In the genomic region with DNA sequence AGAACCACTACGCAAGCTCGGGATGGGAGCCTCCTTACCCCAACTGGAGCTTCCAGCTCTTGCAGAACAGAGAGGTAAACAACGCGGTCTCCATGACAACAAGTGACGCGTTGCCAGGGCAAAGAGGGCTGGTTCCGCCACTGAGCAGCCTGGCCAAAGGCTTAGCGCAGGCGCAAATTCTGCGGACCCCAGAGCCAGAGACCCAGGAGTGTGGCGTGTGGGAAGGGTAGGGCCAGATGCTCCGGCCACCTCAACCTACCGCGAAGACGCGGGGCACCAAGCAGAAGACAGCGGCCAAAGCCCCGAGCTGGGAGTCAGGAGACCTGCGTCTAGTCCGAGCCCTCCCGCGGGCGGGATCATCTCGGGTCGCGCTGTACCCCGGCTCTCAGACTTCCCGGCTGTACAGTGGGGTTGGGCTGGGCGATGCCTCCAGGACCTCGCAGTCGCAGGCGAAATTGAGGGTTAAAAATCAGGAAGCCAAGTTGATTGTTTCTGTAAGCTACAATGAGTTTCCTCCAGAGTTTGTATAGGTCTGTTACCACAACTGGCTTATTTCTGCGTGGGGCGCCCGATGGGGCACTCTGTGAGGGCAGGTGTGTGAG, we compare ENCODE assay signal across 8 cellular contexts. TPM values are rescaled to one million over a fixed set of nuclear protein-coding genes. Genes with fewer than 3 reads are reported as not detected.
DNase-seq lines count a peak whose midpoint lies in the region; ATAC-seq and TF ChIP-seq lines count a peak whose summit lies in the region.

TEKT1 (minus strand) TSS at position 68 of the 602 bp plus-strand sequence. CDS start 1,353 bp downstream, outside the sequence.

- in situ Hi-C loops in brain microvascular endothelial cell (cut with HindIII; ENCODE audit: low pct_ligation_motif_present, low sequenced_read_pairs), result no loop called here

- CTCF ChIA-PET in HEK293 (lab: Yijun Ruan, JAX), result interaction anchor here (0.6 to 5.2 kb wide), 7 partner anchors 12 to 1393 kb away, joined by 3 to 49 read pairs (median 4); partner anchors contain the start of gene C1QBP

- H3K27ac ChIP-seq in HEK293 (ENCODE audit: extremely low read depth, low read depth, low read length), result no peak within 1 kb of the TSS
- H3K27ac ChIP-seq in brain microvascular endothelial cell, result no peak within 1 kb of the TSS
- no peak within 1 kb of the TSS for H3K27ac ChIP-seq in iPS DF 6.9 (ENCODE audit: low read length)

- peak; percentile 5 for DNase-seq in AG09319 (ENCODE audit: extremely low read depth, low read depth)
- DNase-seq in T-helper 22 cell (ENCODE audit: low read depth), result peak; percentile 53
- peak; percentile 77 for DNase-seq in brain microvascular endothelial cell
- peak; percentile 81 for DNase-seq in iPS DF 6.9 (ENCODE audit: low read depth, low spot score)
- DNase-seq in sciatic nerve (ENCODE audit: low spot score), result peak; percentile 77
- DNase-seq in NAMALWA (ENCODE audit: low spot score), result no peak

- intact Hi-C loops in sciatic nerve (cut with DNase I), result no loop called here

- POLR2A ChIA-PET in HEK293 (lab: Yijun Ruan, JAX), result no interaction called here

- TF ChIP-seq CTCF in AG09319 (IDR thresholded peaks at IDR 0.05; ENCODE audit: low read depth, low read length), result no peak
- TF ChIP-seq CTCF in HEK293 (tag by site-specific recombination; IDR thresholded peaks at IDR 0.05), result no peak
- no peak for TF ChIP-seq CTCF in brain microvascular endothelial cell (IDR thresholded peaks at IDR 0.05; ENCODE audit: low read depth, low read length, missing control alignments)

- H3K4me1 ChIP-seq in HEK293 (ENCODE audit: control insufficient read depth, insufficient read depth, low read length) (no peaks in the 10 kb centered on the region), iPS DF 6.9 (ENCODE audit: control insufficient read depth, insufficient read depth, low read length) (no peaks in the 10 kb centered on the region)

- ATAC-seq in sciatic nerve, result peak; percentile 81
- ATAC-seq in HG02852 (IDR thresholded peaks at IDR 0.05; ENCODE audit: unreplicated experiment), result no peak

- peak within 1 kb of the TSS; percentile 65 for H3K4me3 ChIP-seq in HEK293 (ENCODE audit: low read depth, low read length)
- H3K4me3 ChIP-seq in brain microvascular endothelial cell (ENCODE audit: low read depth, low read length), result peak within 1 kb of the TSS; percentile 29
- H3K4me3 ChIP-seq in iPS DF 6.9 (ENCODE audit: low read length), result peak within 1 kb of the TSS; percentile 34; the same call in 1 of the 2 replicates

- WGBS in iPS DF 6.9 (ENCODE audit: insufficient coverage, insufficient read length), result no CpG with 5 or more reads among the region's 35 CpGs

- no peaks in the 10 kb centered on the region for H3K36me3 ChIP-seq in HEK293 (ENCODE audit: control insufficient read depth in 2 of 2, insufficient read depth in 1 of 2, low read length in 2 of 2)
- no peaks in the 10 kb centered on the region for H3K36me3 ChIP-seq in brain microvascular endothelial cell (replicated peaks)
- H3K36me3 ChIP-seq in iPS DF 6.9 (ENCODE audit: control insufficient read depth, insufficient read depth, low read length), result no peaks in the 10 kb centered on the region

- H3K9me3 ChIP-seq in HEK293 (ENCODE audit: control insufficient read depth, insufficient read depth, low read depth, low read length) (no peaks in the 10 kb centered on the region), iPS DF 6.9 (ENCODE audit: control insufficient read depth, insufficient read depth, low read length) (no peaks in the 10 kb centered on the region)

- H3K27me3 ChIP-seq in brain microvascular endothelial cell (replicated peaks) (peaks cover 39% of the 10 kb centered on the region), iPS DF 6.9 (ENCODE audit: control insufficient read depth, insufficient read depth, low read length) (peaks cover 2% of the 10 kb centered on the region; the same call in 1 of the 2 replicates)

TF ChIP-seq in HEK293, 187 proteins besides CTCF, POLR2A, EP300 and RAD21 (continues in another document):
- no peak for TF ChIP-seq ZNF843 (tag by site-specific recombination; IDR thresholded peaks at IDR 0.05)
- no peak for TF ChIP-seq ZNF785 (tag by site-specific recombination; IDR thresholded peaks at IDR 0.05)
- no peak for TF ChIP-seq ZNF76 (tag by site-specific recombination; IDR thresholded peaks at IDR 0.05; ENCODE audit: borderline replicate concordance, low read depth)
- TF ChIP-seq PRDM1 (tag by site-specific recombination; IDR thresholded peaks at IDR 0.05), result no peak
- TF ChIP-seq, protein P1, sequence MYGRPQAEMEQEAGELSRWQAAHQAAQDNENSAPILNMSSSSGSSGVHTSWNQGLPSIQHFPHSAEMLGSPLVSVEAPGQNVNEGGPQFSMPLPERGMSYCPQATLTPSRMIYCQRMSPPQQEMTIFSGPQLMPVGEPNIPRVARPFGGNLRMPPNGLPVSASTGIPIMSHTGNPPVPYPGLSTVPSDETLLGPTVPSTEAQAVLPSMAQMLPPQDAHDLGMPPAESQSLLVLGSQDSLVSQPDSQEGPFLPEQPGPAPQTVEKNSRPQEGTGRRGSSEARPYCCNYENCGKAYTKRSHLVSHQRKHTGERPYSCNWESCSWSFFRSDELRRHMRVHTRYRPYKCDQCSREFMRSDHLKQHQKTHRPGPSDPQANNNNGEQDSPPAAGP (tag by site-specific recombination; IDR thresholded peaks at IDR 0.05), result no peak
- TF ChIP-seq ZBTB1 (tag by site-specific recombination; IDR thresholded peaks at IDR 0.05), result no peak
- TF ChIP-seq ZNF513 (tag by site-specific recombination; IDR thresholded peaks at IDR 0.05), result no peak
- TF ChIP-seq ZNF148 (tag by site-specific recombination; IDR thresholded peaks at IDR 0.05; ENCODE audit: borderline replicate concordance), result no peak
- no peak for TF ChIP-seq ZNF138 (tag by site-specific recombination; IDR thresholded peaks at IDR 0.05; ENCODE audit: borderline replicate concordance)
- no peak for TF ChIP-seq ZNF221 (tag by site-specific recombination; IDR thresholded peaks at IDR 0.05; ENCODE audit: borderline replicate concordance)
- no peak for TF ChIP-seq ZNF654 (tag by site-specific recombination; IDR thresholded peaks at IDR 0.05; ENCODE audit: low read depth)
- TF ChIP-seq ZNF18 (tag by site-specific recombination; IDR thresholded peaks at IDR 0.05), result no peak
- 0 out of 2 replicates have a peak, but pooled peaks have one; percentile 21 for TF ChIP-seq GLIS2 (tag by site-specific recombination; IDR thresholded peaks at IDR 0.05)
- no peak for TF ChIP-seq ZNF660 (tag by site-specific recombination; IDR thresholded peaks at IDR 0.05)
- TF ChIP-seq ZNF596 (tag by site-specific recombination; IDR thresholded peaks at IDR 0.05), result no peak
- TF ChIP-seq ZNF274 (IDR thresholded peaks at IDR 0.05; ENCODE audit: low read length), result no peak
- TF ChIP-seq ZNF274 (tag by site-specific recombination; IDR thresholded peaks at IDR 0.05; ENCODE audit: borderline replicate concordance), result no peak
- no peak for TF ChIP-seq ZNF501 (tag by site-specific recombination; IDR thresholded peaks at IDR 0.05)
- TF ChIP-seq ZNF777 (tag by site-specific recombination; IDR thresholded peaks at IDR 0.05; ENCODE audit: borderline replicate concordance), result no peak
- TF ChIP-seq ZBTB8A (tag by site-specific recombination; IDR thresholded peaks at IDR 0.05), result 0 out of 2 replicates have a peak, but pooled peaks have one; percentile 63
- no peak for TF ChIP-seq ZNF19 (tag by site-specific recombination; IDR thresholded peaks at IDR 0.05; ENCODE audit: low read depth)
- TF ChIP-seq ZNF157 (tag by site-specific recombination; IDR thresholded peaks at IDR 0.05), result no peak

RNA-seq across cellular contexts. Expression of gene TEKT1, which starts in this region (rescaled TPM):
- 0.89 TPM for total RNA-seq in sciatic nerve

Comparison
In these comparisons a context has a peak if more than half of its experiments do, and no peak if none do; other contexts are left out.
1. Peak in DNase-seq and ATAC-seq in sciatic nerve; RNA of the gene not detected or under 1 TPM.